In the genomic region with DNA sequence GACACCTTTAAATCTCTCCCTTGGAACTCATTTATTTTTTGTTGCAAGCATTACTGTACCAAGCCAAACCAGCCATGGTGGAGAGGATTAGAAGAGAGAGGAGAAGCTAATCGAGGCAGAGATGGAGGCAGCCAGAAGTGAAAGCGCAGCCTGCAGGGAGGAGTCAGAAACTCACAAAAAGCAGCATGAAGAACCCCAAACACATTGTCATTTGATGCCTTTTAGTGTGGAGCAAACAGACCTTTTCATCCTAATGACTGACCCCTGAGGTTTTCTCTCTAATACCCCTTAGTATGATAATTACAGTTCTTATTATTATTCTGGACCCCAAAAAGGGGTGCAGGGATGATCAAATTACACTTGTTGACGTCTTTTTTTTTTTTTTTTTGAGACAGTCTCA, we compare ENCODE assay signal across 1 cellular context.
TF ChIP-seq lines count a peak whose summit lies in the region.

No MANE protein-coding gene starts in this region.

TF ChIP-seq in HEK293, 187 proteins besides CTCF, POLR2A, EP300 and RAD21 (continued from another document):
- TF ChIP-seq, protein P1, sequence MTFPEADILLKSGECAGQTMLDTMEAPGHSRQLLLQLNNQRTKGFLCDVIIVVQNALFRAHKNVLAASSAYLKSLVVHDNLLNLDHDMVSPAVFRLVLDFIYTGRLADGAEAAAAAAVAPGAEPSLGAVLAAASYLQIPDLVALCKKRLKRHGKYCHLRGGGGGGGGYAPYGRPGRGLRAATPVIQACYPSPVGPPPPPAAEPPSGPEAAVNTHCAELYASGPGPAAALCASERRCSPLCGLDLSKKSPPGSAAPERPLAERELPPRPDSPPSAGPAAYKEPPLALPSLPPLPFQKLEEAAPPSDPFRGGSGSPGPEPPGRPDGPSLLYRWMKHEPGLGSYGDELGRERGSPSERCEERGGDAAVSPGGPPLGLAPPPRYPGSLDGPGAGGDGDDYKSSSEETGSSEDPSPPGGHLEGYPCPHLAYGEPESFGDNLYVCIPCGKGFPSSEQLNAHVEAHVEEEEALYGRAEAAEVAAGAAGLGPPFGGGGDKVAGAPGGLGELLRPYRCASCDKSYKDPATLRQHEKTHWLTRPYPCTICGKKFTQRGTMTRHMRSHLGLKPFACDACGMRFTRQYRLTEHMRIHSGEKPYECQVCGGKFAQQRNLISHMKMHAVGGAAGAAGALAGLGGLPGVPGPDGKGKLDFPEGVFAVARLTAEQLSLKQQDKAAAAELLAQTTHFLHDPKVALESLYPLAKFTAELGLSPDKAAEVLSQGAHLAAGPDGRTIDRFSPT (tag by site-specific recombination; IDR thresholded peaks at IDR 0.05) = no peak
- TF ChIP-seq ZNF707 (tag by site-specific recombination; IDR thresholded peaks at IDR 0.05) (no peak), ZNF830 (tag by site-specific recombination; IDR thresholded peaks at IDR 0.05; ENCODE audit: low read depth) (no peak), ZNF792 (tag by site-specific recombination; IDR thresholded peaks at IDR 0.05) (no peak), YY1 (tag by site-specific recombination; IDR thresholded peaks at IDR 0.05) (no peak), ZNF114 (tag by site-specific recombination; IDR thresholded peaks at IDR 0.05) (no peak), ZNF214 (tag by site-specific recombination; IDR thresholded peaks at IDR 0.05; ENCODE audit: borderline replicate concordance) (no peak), ZNF121 (tag by site-specific recombination; IDR thresholded peaks at IDR 0.05) (no peak), FEZF1 (tag by site-specific recombination; IDR thresholded peaks at IDR 0.05) (peak; percentile 41; the same call in 1 of the 2 replicates), ZNF169 (tag by site-specific recombination; IDR thresholded peaks at IDR 0.05) (no peak), TCF7L2 (IDR thresholded peaks at IDR 0.05; ENCODE audit: borderline replicate concordance, low read depth, low read length) (no peak), ZNF768 (tag by site-specific recombination; IDR thresholded peaks at IDR 0.05) (no peak)
